ENCODE assay signal across 19 cellular contexts in the genomic region with DNA sequence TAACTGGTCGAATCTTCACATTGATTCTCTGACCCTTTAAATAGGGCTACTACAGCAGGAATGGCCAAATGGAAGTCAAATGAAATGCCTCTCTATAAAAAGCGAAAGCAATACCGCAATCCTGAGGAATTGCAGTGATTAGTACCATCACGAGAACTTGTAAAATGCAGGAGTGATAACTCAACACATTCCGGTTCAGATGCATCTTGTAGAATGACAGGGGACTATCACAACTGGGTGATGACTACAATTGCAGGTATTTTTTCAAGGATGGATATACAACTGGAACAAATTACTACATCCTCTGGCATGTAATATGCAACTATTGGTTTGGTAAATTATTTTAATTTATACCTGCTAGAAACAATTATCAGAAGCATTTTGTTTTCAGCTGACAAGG.
DNase-seq lines count a peak whose midpoint lies in the region; ATAC-seq lines count a peak whose summit lies in the region.
"Had no signal": no experiment of that assay in that cellular context is flagged by ENCODE, and none has a peak within 500 bp of the region (broad histone marks: within the 10 kb centered on the region; RNA-seq: fewer than 3 reads in every experiment).

No MANE protein-coding gene starts in this region.

- ATAC-seq in GM19351 (IDR thresholded peaks at IDR 0.05; ENCODE audit: unreplicated experiment): no peak
- ATAC-seq: A549, GM12878 had no signal

- in situ Hi-C loops in ACHN (cut with HindIII; ENCODE audit: low pct_ligation_motif_present, low pct_unique_long_range_greater_than_20kb, low sequenced_read_pairs): no loop called here

- peak; percentile 83 for DNase-seq in ACHN
- peak; percentile 3 for DNase-seq in NCI-H460 (ENCODE audit: extremely low read depth, low read depth)
- peak; percentile 68 for DNase-seq in kidney tubule cell (ENCODE audit: low spot score)
- DNase-seq in ecto neural progenitor cell (ENCODE audit: low spot score): no peak
- DNase-seq in NK-92 treated with Interleukin-12 subunit alpha and Interleukin-12 subunit beta, amount 100 ng/mL, for 24 hours (lab: John Stamatoyannopoulos, UW): no peak
- DNase-seq: BE2C; C1 segment of cervical spinal cord; CD4-positive, alpha-beta memory T cell; CD4-positive, CD25-positive, alpha-beta regulatory T cell; CD8-positive, alpha-beta memory T cell; COR-L47; DMS53; DMS79; DND-41; EL; GDM1 had no signal

Comparison
In these comparisons a context has a peak if more than half of its experiments do, and no peak if none do; other contexts are left out.
1. DNase-seq: peak in ACHN (single experiment), NCI-H460 (single experiment) and kidney tubule cell (single experiment); none in ecto neural progenitor cell (single experiment) and NK-92 treated with Interleukin-12 subunit alpha and Interleukin-12 subunit beta, amount 100 ng/mL, for 24 hours (single experiment).